ENCODE assay signal across 1 cellular context in the genomic region with DNA sequence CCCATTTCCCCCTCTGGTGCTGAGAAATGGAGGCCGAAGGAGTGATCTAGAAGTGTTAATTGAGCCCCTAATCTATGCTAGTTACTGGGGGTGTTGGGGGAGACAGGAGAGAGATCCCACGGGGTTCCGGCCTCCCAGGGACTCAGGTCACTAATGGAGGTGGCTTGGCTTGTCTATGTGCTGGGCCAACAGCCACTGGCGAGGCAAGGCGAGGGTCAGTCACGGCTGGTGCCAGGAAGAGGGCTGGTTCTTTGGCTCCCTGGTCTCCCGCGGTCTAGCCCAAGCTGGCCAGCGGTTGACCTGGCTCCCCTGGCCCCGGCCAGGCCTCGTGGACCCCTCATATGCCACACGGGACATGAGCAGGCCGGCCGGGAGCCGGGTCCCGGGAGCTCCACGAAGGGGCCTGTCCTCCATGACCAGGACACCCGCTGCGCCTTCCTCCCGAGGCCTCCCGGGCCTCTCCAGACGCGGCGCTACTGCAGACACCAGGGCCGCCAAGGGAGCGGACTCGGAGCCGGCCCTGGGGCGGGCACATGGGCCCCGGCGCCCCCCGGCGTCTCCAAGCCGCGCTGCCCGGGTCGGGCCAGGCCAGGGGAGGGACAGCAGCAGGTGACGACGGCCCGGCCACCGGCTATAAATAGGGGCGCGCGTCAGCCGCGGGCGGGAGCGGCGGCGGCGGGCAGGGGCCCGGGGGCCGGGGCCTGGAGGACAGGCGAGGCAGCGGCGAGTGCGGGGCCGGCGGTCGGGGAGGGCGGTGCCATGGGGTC.
TF ChIP-seq lines count a peak whose summit lies in the region.

A gene with protein sequence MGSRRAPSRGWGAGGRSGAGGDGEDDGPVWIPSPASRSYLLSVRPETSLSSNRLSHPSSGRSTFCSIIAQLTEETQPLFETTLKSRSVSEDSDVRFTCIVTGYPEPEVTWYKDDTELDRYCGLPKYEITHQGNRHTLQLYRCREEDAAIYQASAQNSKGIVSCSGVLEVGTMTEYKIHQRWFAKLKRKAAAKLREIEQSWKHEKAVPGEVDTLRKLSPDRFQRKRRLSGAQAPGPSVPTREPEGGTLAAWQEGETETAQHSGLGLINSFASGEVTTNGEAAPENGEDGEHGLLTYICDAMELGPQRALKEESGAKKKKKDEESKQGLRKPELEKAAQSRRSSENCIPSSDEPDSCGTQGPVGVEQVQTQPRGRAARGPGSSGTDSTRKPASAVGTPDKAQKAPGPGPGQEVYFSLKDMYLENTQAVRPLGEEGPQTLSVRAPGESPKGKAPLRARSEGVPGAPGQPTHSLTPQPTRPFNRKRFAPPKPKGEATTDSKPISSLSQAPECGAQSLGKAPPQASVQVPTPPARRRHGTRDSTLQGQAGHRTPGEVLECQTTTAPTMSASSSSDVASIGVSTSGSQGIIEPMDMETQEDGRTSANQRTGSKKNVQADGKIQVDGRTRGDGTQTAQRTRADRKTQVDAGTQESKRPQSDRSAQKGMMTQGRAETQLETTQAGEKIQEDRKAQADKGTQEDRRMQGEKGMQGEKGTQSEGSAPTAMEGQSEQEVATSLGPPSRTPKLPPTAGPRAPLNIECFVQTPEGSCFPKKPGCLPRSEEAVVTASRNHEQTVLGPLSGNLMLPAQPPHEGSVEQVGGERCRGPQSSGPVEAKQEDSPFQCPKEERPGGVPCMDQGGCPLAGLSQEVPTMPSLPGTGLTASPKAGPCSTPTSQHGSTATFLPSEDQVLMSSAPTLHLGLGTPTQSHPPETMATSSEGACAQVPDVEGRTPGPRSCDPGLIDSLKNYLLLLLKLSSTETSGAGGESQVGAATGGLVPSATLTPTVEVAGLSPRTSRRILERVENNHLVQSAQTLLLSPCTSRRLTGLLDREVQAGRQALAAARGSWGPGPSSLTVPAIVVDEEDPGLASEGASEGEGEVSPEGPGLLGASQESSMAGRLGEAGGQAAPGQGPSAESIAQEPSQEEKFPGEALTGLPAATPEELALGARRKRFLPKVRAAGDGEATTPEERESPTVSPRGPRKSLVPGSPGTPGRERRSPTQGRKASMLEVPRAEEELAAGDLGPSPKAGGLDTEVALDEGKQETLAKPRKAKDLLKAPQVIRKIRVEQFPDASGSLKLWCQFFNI (N-terminal part only) (plus strand): TSS at position 663 of the 767 bp plus-strand sequence. CDS start 97 bp downstream, at position 760.

TF ChIP-seq in K562, 482 proteins besides CTCF, POLR2A, EP300 and RAD21 (continued from another document):
- TF ChIP-seq, protein P1, sequence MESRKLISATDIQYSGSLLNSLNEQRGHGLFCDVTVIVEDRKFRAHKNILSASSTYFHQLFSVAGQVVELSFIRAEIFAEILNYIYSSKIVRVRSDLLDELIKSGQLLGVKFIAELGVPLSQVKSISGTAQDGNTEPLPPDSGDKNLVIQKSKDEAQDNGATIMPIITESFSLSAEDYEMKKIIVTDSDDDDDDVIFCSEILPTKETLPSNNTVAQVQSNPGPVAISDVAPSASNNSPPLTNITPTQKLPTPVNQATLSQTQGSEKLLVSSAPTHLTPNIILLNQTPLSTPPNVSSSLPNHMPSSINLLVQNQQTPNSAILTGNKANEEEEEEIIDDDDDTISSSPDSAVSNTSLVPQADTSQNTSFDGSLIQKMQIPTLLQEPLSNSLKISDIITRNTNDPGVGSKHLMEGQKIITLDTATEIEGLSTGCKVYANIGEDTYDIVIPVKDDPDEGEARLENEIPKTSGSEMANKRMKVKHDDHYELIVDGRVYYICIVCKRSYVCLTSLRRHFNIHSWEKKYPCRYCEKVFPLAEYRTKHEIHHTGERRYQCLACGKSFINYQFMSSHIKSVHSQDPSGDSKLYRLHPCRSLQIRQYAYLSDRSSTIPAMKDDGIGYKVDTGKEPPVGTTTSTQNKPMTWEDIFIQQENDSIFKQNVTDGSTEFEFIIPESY (CRISPR knock-in tag; IDR thresholded peaks at IDR 0.05), result 0 out of 2 replicates have a peak, but pooled peaks have one; percentile 33
TF ChIP-seq in K562: peak in this region for 1.
